Comparison of ENCODE assay signal across 2 cellular contexts in genomic region chr20:25033250-25033940, GRCh38.
TF ChIP-seq lines count a peak whose summit lies in the region.

No MANE protein-coding gene starts in this region.

TF ChIP-seq in HepG2, 621 proteins besides CTCF, POLR2A, EP300 and RAD21 (continues in another document):
- TF ChIP-seq HNF1A (IDR thresholded peaks at IDR 0.05; ENCODE audit: low read depth) = no peak
- TF ChIP-seq HNF1A (CRISPR knock-in tag; IDR thresholded peaks at IDR 0.05; ENCODE audit: borderline replicate concordance) = 0 out of 2 replicates have a peak, but pooled peaks have one; percentile 8
- 0 out of 2 replicates have a peak, but pooled peaks have one; percentile 28 for TF ChIP-seq ZNF468 (CRISPR knock-in tag; IDR thresholded peaks at IDR 0.05)
- TF ChIP-seq ATAD3A (CRISPR knock-in tag; IDR thresholded peaks at IDR 0.05) = no peak
- TF ChIP-seq ZNF784 (CRISPR knock-in tag; IDR thresholded peaks at IDR 0.05; ENCODE audit: borderline replicate concordance) = peak; percentile 37; the same call in 1 of the 2 replicates
- peak; percentile 57; the same call in 1 of the 2 replicates for TF ChIP-seq ZC3H4 (CRISPR knock-in tag; IDR thresholded peaks at IDR 0.05; ENCODE audit: borderline replicate concordance)
- 0 out of 2 replicates have a peak, but pooled peaks have one; percentile 47 for TF ChIP-seq ZNF547 (CRISPR knock-in tag; IDR thresholded peaks at IDR 0.05)
- no peak for TF ChIP-seq HNRNPL (IDR thresholded peaks at IDR 0.05; ENCODE audit: low read depth, low read length)
- peak; percentile 61; the same call in 1 of the 2 replicates for TF ChIP-seq NFATC3 (CRISPR knock-in tag; IDR thresholded peaks at IDR 0.05)
- TF ChIP-seq IKZF4 (CRISPR knock-in tag; IDR thresholded peaks at IDR 0.05; ENCODE audit: borderline replicate concordance, low read depth, not compliant biosample characterization) = peak; percentile 27
- TF ChIP-seq ZNF431 (CRISPR knock-in tag; IDR thresholded peaks at IDR 0.05; ENCODE audit: borderline replicate concordance, low read depth) = no peak
- peak; percentile 13; the same call in 1 of the 2 replicates for TF ChIP-seq ETV6 (CRISPR knock-in tag; conservative IDR thresholded peaks at IDR 0.05)
- no peak for TF ChIP-seq SMYD3 (CRISPR knock-in tag; IDR thresholded peaks at IDR 0.05)
- no peak for TF ChIP-seq AGO1 (IDR thresholded peaks at IDR 0.05; ENCODE audit: low read depth, low read length, poor library complexity, severe bottlenecking)
- TF ChIP-seq ZNF510 (CRISPR knock-in tag; IDR thresholded peaks at IDR 0.05; ENCODE audit: low read depth) = no peak
- TF ChIP-seq ZNF597 (CRISPR knock-in tag; IDR thresholded peaks at IDR 0.05) = no peak
- 0 out of 2 replicates have a peak, but pooled peaks have one; percentile 1 for TF ChIP-seq ZMYM4 (CRISPR knock-in tag; IDR thresholded peaks at IDR 0.05)
- 0 out of 2 replicates have a peak, but pooled peaks have one; percentile 53 for TF ChIP-seq FOXO4 (CRISPR knock-in tag; conservative IDR thresholded peaks at IDR 0.05)
- 0 out of 2 replicates have a peak, but pooled peaks have one; percentile 11 for TF ChIP-seq ZBTB2 (CRISPR knock-in tag; IDR thresholded peaks at IDR 0.05; ENCODE audit: low read depth)
- no peak for TF ChIP-seq GATA4 (IDR thresholded peaks at IDR 0.05; ENCODE audit: borderline replicate concordance, low read depth)

TF ChIP-seq in H1, 55 proteins besides CTCF, POLR2A, EP300 and RAD21:
- TF ChIP-seq FOSL1 (IDR thresholded peaks at IDR 0.05; ENCODE audit: insufficient read depth, low read depth, low read length) (no peak), HDAC2 (IDR thresholded peaks at IDR 0.05; ENCODE audit: borderline replicate concordance in 1 of 2, low read depth in 2 of 2, low read length in 2 of 2) (no peak)
